ENCODE assay signal across 19 cellular contexts in the genomic region with DNA sequence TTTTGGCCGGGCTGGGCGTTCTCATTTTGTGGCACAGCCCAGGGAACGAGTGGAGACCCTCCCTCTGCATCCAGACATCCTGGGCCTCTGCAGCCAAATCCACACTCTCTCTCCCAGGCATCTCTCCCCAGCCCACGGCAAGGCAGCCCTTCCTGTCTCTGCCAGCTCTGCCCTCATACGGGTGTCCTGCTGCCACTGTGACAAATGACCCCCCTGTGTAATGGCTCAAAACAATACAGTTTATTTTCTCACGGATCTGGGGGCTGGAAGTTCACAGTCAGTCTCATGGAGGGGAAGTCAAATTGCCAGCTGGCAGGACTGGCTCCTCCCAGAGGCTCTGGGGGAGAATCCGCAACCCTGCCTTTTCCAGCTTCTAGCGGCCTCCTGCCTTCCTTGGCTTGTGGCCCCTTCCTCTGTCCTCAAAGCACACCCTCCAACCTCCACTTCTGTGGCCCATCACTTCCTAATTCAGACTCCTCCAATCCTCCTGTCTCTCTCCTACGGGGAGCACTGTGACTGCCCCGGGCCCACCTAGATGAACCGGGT.
DNase-seq lines count a peak whose midpoint lies in the region; ATAC-seq and TF ChIP-seq lines count a peak whose summit lies in the region.
"Had no signal": no experiment of that assay in that cellular context is flagged by ENCODE, and none has a peak within 500 bp of the region (broad histone marks: within the 10 kb centered on the region; RNA-seq: fewer than 3 reads in every experiment).

No MANE protein-coding gene starts in this region.

- peaks cover 0 to 38% (median 0%) of the 10 kb centered on the region in 11 experiments; a peak in 7 of 22 replicates for H3K27me3 ChIP-seq in BLaER1 treated with 17β-estradiol and CSF1 and Interleukin-3, amounts not matched to agents 10 nM and 100 nM
- no peaks in the 10 kb centered on the region for H3K27me3 ChIP-seq in esophagus muscularis mucosa
- H3K27me3 ChIP-seq in SJCRH30: no peaks in the 10 kb centered on the region
- peaks cover 0 to 7% (median 0%) of the 10 kb centered on the region in 4 donors for H3K27me3 ChIP-seq in esophagus squamous epithelium
- H3K27me3 ChIP-seq: brain microvascular endothelial cell, heart left ventricle, ovary, tibial artery had no signal

- intact Hi-C loops in esophagus muscularis mucosa (cut with DNase I) (no loop called here), esophagus squamous epithelium (cut with DNase I) (no loop called here)

- POLR2A ChIA-PET in HEK293 (lab: Yijun Ruan, JAX) (no interaction called here), HEK293T (lab: Yijun Ruan, JAX) (interaction anchor here (1.5 kb wide), 1 partner anchor 19 kb away, joined by 5 read pairs; no protein-coding TSS in a partner anchor)

- peaks cover 0 to 28% (median 0%) of the 10 kb centered on the region in 11 experiments; a peak in 3 of 22 replicates for H4K20me1 ChIP-seq in BLaER1 treated with 17β-estradiol and CSF1 and Interleukin-3, amounts not matched to agents 10 nM and 100 nM

- no peaks in the 10 kb centered on the region for H3K27me3 Mint-ChIP-seq in osteocyte (ENCODE audit: unreplicated experiment)

- no peaks in the 10 kb centered on the region for H3K36me3 ChIP-seq in BLaER1 treated with 17β-estradiol and CSF1 and Interleukin-3, amounts not matched to agents 10 nM and 100 nM
- H3K36me3 ChIP-seq in HEK293 (ENCODE audit: control insufficient read depth in 2 of 2, insufficient read depth in 1 of 2, low read length in 2 of 2): no peaks in the 10 kb centered on the region
- no peaks in the 10 kb centered on the region for H3K36me3 ChIP-seq in esophagus muscularis mucosa
- H3K36me3 ChIP-seq in SJCRH30: no peaks in the 10 kb centered on the region
- no peaks in the 10 kb centered on the region for H3K36me3 ChIP-seq in esophagus squamous epithelium
- H3K36me3 ChIP-seq: brain microvascular endothelial cell, heart left ventricle, ovary, tibial artery had no signal

- H3K4me3 Mint-ChIP-seq in osteocyte (ENCODE audit: unreplicated experiment): no peak overlapping the region
- H3K4me3 Mint-ChIP-seq: IgD-negative memory B cell had no signal

- peak overlapping the region; percentile 21 for H3K27ac Mint-ChIP-seq in osteocyte (ENCODE audit: unreplicated experiment)

- H3K27ac ChIP-seq in BLaER1 treated with 17β-estradiol and CSF1 and Interleukin-3, amounts not matched to agents 10 nM and 100 nM: peak overlapping the region in 7 of 11 experiments; percentile 59 to 89 (median 80); a peak in 15 of 22 replicates
- H3K27ac ChIP-seq in HEK293 (ENCODE audit: extremely low read depth, low read depth, low read length): no peak overlapping the region
- no peak overlapping the region for H3K27ac ChIP-seq in esophagus muscularis mucosa (replicated peaks in 1 of 4)
- H3K27ac ChIP-seq in SJCRH30: no peak overlapping the region
- no peak overlapping the region for H3K27ac ChIP-seq in esophagus squamous epithelium
- H3K27ac ChIP-seq: brain microvascular endothelial cell, heart left ventricle, ovary had no signal

- TF ChIP-seq CTCF in HEK293 (tag by site-specific recombination; IDR thresholded peaks at IDR 0.05) (no peak), esophagus muscularis mucosa (IDR thresholded peaks at IDR 0.05) (no peak), osteocyte (IDR thresholded peaks at IDR 0.05) (no peak), esophagus squamous epithelium (IDR thresholded peaks at IDR 0.05) (no peak)

- TF ChIP-seq POLR2A in esophagus muscularis mucosa (IDR thresholded peaks at IDR 0.05; ENCODE audit: low read depth) (no peak), esophagus squamous epithelium (IDR thresholded peaks at IDR 0.05) (no peak)

- peaks cover 15 to 50% (median 48%) of the 10 kb centered on the region in 10 experiments; a peak in 19 of 20 replicates for H3K4me1 ChIP-seq in BLaER1 treated with 17β-estradiol and CSF1 and Interleukin-3, amounts not matched to agents 10 nM and 100 nM
- H3K4me1 ChIP-seq in HEK293 (ENCODE audit: control insufficient read depth, insufficient read depth, low read length): no peaks in the 10 kb centered on the region
- H3K4me1 ChIP-seq in esophagus muscularis mucosa: no peaks in the 10 kb centered on the region
- no peaks in the 10 kb centered on the region for H3K4me1 ChIP-seq in SJCRH30
- H3K4me1 ChIP-seq in esophagus squamous epithelium: no peaks in the 10 kb centered on the region
- H3K4me1 ChIP-seq: heart left ventricle had no signal

- no peak for ATAC-seq in HG02678 (IDR thresholded peaks at IDR 0.05; ENCODE audit: unreplicated experiment)
- ATAC-seq: heart left ventricle had no signal

- 61% methylated on average over 11 of the region's 11 CpGs for WGBS in esophagus muscularis mucosa
- WGBS in esophagus squamous epithelium, 2 donors: 32 to 78% methylated on average over 6 to 11 of the region's 11 CpGs

- TF ChIP-seq EP300 in esophagus muscularis mucosa (IDR thresholded peaks at IDR 0.05): no peak

- H3K9ac ChIP-seq in BLaER1 treated with 17β-estradiol and CSF1 and Interleukin-3, amounts not matched to agents 10 nM and 100 nM: peak overlapping the region in 8 of 11 experiments; percentile 29 to 81 (median 68); a peak in 17 of 22 replicates

- CTCF ChIA-PET in HEK293 (lab: Yijun Ruan, JAX) (interaction anchor here (0.6 to 1.9 kb wide), 4 partner anchors 13 to 842 kb away, joined by 3 to 9 read pairs (median 3); no protein-coding TSS in a partner anchor), HEK293T (lab: Yijun Ruan, JAX) (no interaction called here)

- H3K9me3 ChIP-seq in BLaER1 treated with 17β-estradiol and CSF1 and Interleukin-3, amounts not matched to agents 10 nM and 100 nM (replicated peaks in 1 of 11): peaks cover 8 to 9% (median 9%) of the 10 kb centered on the region in 11 experiments; a peak in 21 of 22 replicates
- no peaks in the 10 kb centered on the region for H3K9me3 ChIP-seq in HEK293 (ENCODE audit: control insufficient read depth, insufficient read depth, low read depth, low read length)
- H3K9me3 ChIP-seq in esophagus muscularis mucosa: peaks cover 0 to 9% (median 6%) of the 10 kb centered on the region in 4 donors
- no peaks in the 10 kb centered on the region; the same call in 1 of the 2 replicates for H3K9me3 ChIP-seq in SJCRH30 (replicated peaks)
- H3K9me3 ChIP-seq in esophagus squamous epithelium: peaks cover 0 to 9% (median 0%) of the 10 kb centered on the region in 3 donors
- H3K9me3 ChIP-seq: ovary had no signal

- peak overlapping the region; percentile 25 to 100 (median 91) for H3K4me2 ChIP-seq in BLaER1 treated with 17β-estradiol and CSF1 and Interleukin-3, amounts not matched to agents 10 nM and 100 nM

- peaks cover 36% of the 10 kb centered on the region for H3K4me1 Mint-ChIP-seq in osteocyte (ENCODE audit: unreplicated experiment)

- peaks cover 3% of the 10 kb centered on the region for H3K36me3 Mint-ChIP-seq in osteocyte (ENCODE audit: unreplicated experiment)
- H3K36me3 Mint-ChIP-seq: IgD-negative memory B cell had no signal

- DNase-seq in esophagus muscularis mucosa (ENCODE audit: extremely low spot score) (peak; percentile 84), osteocyte (ENCODE audit: extremely low spot score, unreplicated experiment) (peak; percentile 77), SJCRH30 (no peak), esophagus squamous epithelium (lab: John Stamatoyannopoulos, UW) (no peak), HEK293T (ENCODE audit: extremely low spot score) (no peak)
- DNase-seq: activated CD4-positive, alpha-beta T cell treated with anti-CD3 and anti-CD28 coated beads, Interleukin-2, amount 50 U/mL, for 48 hours; activated gamma-delta T cell treated with Interleukin-2 at 50 U/mL for 16 hours; brain microvascular endothelial cell; NCI-H2081; NCI-H526 treated with DMSO at 0.1 percent for 48 hours; small intestine; stimulated activated CD4-positive, alpha-beta T cell treated with anti-CD3 and anti-CD28 coated beads, Interleukin-4, amount 100 ng/mL, for 4 hours had no signal

- peaks cover 11% of the 10 kb centered on the region for H3K9me3 Mint-ChIP-seq in osteocyte (ENCODE audit: unreplicated experiment)

- peak overlapping the region in 7 of 10 experiments; percentile 25 to 58 (median 53); a peak in 12 of 20 replicates for H3K4me3 ChIP-seq in BLaER1 treated with 17β-estradiol and CSF1 and Interleukin-3, amounts not matched to agents 10 nM and 100 nM
- H3K4me3 ChIP-seq in HEK293 (ENCODE audit: low read depth, low read length) (no peak overlapping the region), esophagus muscularis mucosa (no peak overlapping the region), SJCRH30 (no peak overlapping the region), esophagus squamous epithelium (no peak overlapping the region)
- H3K4me3 ChIP-seq: heart left ventricle, ovary, tibial artery had no signal

TF ChIP-seq in HEK293, 187 proteins besides CTCF, POLR2A, EP300 and RAD21 (continues in another document):
- peak; percentile 24; the same call in 1 of the 2 replicates for TF ChIP-seq FEZF1 (tag by site-specific recombination; IDR thresholded peaks at IDR 0.05)
- TF ChIP-seq, protein P1, sequence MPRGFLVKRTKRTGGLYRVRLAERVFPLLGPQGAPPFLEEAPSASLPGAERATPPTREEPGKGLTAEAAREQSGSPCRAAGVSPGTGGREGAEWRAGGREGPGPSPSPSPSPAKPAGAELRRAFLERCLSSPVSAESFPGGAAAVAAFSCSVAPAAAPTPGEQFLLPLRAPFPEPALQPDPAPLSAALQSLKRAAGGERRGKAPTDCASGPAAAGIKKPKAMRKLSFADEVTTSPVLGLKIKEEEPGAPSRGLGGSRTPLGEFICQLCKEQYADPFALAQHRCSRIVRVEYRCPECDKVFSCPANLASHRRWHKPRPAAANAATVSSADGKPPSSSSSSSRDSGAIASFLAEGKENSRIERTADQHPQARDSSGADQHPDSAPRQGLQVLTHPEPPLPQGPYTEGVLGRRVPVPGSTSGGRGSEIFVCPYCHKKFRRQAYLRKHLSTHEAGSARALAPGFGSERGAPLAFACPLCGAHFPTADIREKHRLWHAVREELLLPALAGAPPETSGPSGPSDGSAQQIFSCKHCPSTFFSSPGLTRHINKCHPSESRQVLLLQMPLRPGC (tag by site-specific recombination; IDR thresholded peaks at IDR 0.05): no peak
- TF ChIP-seq ZIC2 (tag by site-specific recombination; IDR thresholded peaks at IDR 0.05): no peak

TF ChIP-seq in HEK293T, 16 proteins besides CTCF, POLR2A, EP300 and RAD21:
- no peak for TF ChIP-seq LEF1 (IDR thresholded peaks at IDR 0.05; ENCODE audit: borderline replicate concordance)
- TF ChIP-seq ZNF384 (IDR thresholded peaks at IDR 0.05): no peak
- TF ChIP-seq FOXM1 (IDR thresholded peaks at IDR 0.05; ENCODE audit: borderline replicate concordance): no peak
- no peak for TF ChIP-seq ARNT (IDR thresholded peaks at IDR 0.05)
- no peak for TF ChIP-seq SUZ12 (IDR thresholded peaks at IDR 0.05)
- no peak for TF ChIP-seq BHLHE40 (IDR thresholded peaks at IDR 0.05; ENCODE audit: borderline replicate concordance)
- no peak for TF ChIP-seq ELF4 (IDR thresholded peaks at IDR 0.05)

Comparison
In these comparisons a context has a peak if more than half of its experiments do, and no peak if none do; other contexts are left out.
1. H3K27ac ChIP-seq: peak in BLaER1 treated with 17β-estradiol and CSF1 and Interleukin-3, amounts not matched to agents 10 nM and 100 nM (7 of 11); none in HEK293 (single experiment), esophagus muscularis mucosa (0 of 4), SJCRH30 (single experiment) and esophagus squamous epithelium (0 of 4).
2. H3K4me3 ChIP-seq: peak in BLaER1 treated with 17β-estradiol and CSF1 and Interleukin-3, amounts not matched to agents 10 nM and 100 nM (7 of 10); none in HEK293 (single experiment), esophagus muscularis mucosa (0 of 4), SJCRH30 (single experiment) and esophagus squamous epithelium (0 of 4).
3. DNase-seq: peak in esophagus muscularis mucosa (single experiment) and osteocyte (single experiment); none in SJCRH30 (0 of 2), esophagus squamous epithelium (single experiment) and HEK293T (single experiment).